ENCODE assay signal across 1 cellular context in the genomic region with DNA sequence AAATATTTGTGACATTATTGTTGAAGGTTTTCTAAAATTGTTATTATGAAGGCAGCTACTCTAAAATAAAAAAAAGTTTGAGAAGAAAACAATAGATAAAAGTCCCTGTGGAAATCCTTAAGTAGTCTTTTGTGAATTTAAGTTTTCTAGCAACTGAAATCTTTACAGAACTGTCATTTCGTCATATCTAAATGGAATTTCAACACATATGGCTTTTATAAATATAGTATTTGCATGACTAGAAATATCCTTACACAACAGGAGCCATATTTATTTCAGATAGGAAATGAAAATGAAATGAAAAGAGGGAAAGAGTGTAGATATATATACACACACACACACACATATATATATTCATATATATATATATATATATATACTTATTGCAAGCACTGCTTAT.
TF ChIP-seq lines count a peak whose summit lies in the region.

No MANE protein-coding gene starts in this region.

TF ChIP-seq in IMR-90, 13 proteins besides CTCF, POLR2A, EP300 and RAD21 (continued from another document):
- TF ChIP-seq SMC3 (IDR thresholded peaks at IDR 0.05; ENCODE audit: low read depth, low read length): no peak
